In the genomic region with DNA sequence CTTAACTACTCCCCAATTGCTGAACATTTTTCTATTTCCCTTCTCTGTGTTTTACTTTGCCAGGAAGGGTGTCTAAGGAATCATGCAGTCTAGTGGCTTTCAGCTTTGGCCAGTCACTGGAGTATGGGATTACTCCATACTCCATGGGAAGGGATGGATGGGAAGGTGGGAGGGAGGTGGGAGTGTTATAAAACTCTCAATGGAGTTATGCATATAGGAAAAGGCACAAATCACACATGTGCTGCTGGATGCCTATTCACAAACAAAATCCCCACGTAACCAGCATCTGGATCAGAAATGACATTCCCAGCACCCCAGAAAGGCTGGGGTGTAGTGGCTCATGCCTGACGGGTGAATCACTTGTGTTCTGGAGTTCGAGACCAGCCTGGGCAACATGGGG, we compare ENCODE assay signal across 7 cellular contexts.
"Had no signal": no experiment of that assay in that cellular context is flagged by ENCODE, and none has a peak within 500 bp of the region (broad histone marks: within the 10 kb centered on the region; RNA-seq: fewer than 3 reads in every experiment).

No MANE protein-coding gene starts in this region.

- H3K4me3 ChIP-seq: GM23338, K562 had no signal

- H3K27ac Mint-ChIP-seq: GM23338, H9, HFFc6 had no signal

- DNase-seq: H9, HCEC 1CT, HFFc6, IMR-90, KG1 had no signal

- H3K4me3 Mint-ChIP-seq: GM23338, H9, HFFc6 had no signal

- H3K9me3 Mint-ChIP-seq: GM23338, H9, HFFc6 had no signal

- ATAC-seq: GM23338, K562 had no signal
